ENCODE assay signal across 35 cellular contexts in genomic region chr5:1758574-1758973, GRCh38.
"Had no signal": no experiment of that assay in that cellular context is flagged by ENCODE, and none has a peak within 500 bp of the region (broad histone marks: within the 10 kb centered on the region; RNA-seq: fewer than 3 reads in every experiment).

No MANE protein-coding gene starts in this region.

- DNase-seq: Karpas-422, Kasumi-1, MG63, MM.1S, MV-4-11, NCI-H1048, NCI-H1092, NCI-H1092 treated with DMSO at 0.1 percent for 48 hours, NCI-H1105, NCI-H1105 treated with DMSO at 0.1 percent for 48 hours, NCI-H1417, NCI-H1417 treated with DMSO at 0.1 percent for 48 hours, NCI-H1436, NCI-H1436 treated with DMSO at 0.1 percent for 48 hours, NCI-H146, NCI-H1694, NCI-H1694 treated with DMSO at 0.1 percent for 48 hours, NCI-H187, NCI-H187 treated with DMSO at 0.1 percent for 48 hours, NCI-H1930, NCI-H2029, NCI-H2029 treated with DMSO at 0.1 percent for 48 hours, NCI-H2081, NCI-H2081 treated with DMSO at 0.1 percent for 48 hours, NCI-H2107, NCI-H2171, NCI-H2171 treated with DMSO at 0.1 percent for 48 hours, NCI-H2227 treated with DMSO at 0.1 percent for 48 hours, NCI-H226, NCI-H345, NCI-H446, NCI-H446 treated with DMSO at 0.1 percent for 48 hours, NCI-H510A, NCI-H510A treated with DMSO at 0.1 percent for 48 hours, NCI-H524 had no signal

- H3K36me3 ChIP-seq: MG63 had no signal

- H3K27me3 ChIP-seq: MG63 had no signal

- H3K4me3 ChIP-seq: MG63 had no signal
